In genomic region chr20:47272893-47273590, GRCh38 we compare ENCODE assay signal across 8 cellular contexts.
A peak's percentile ranks its signal among the peaks of the same experiment; 100 is the strongest.
DNase-seq lines count a peak whose midpoint lies in the region; ATAC-seq, FAIRE-seq and TF ChIP-seq lines count a peak whose summit lies in the region.

No MANE protein-coding gene starts in this region.

- H3K4me1 ChIP-seq in adipocyte (ENCODE audit: control insufficient read depth, insufficient read depth, low read length) (peaks cover 72% of the 10 kb centered on the region), hepatocyte (ENCODE audit: insufficient read depth) (peaks cover 14% of the 10 kb centered on the region), skeletal muscle satellite cell (ENCODE audit: control insufficient read depth, insufficient read depth, low read length) (peaks cover 60% of the 10 kb centered on the region)

- H4K20me1 ChIP-seq in hepatocyte (ENCODE audit: insufficient read depth, poor library complexity, severe bottlenecking): peaks cover 5% of the 10 kb centered on the region

- H3K9ac ChIP-seq in adipocyte (ENCODE audit: low read length) (peak overlapping the region; percentile 88), skeletal muscle satellite cell (ENCODE audit: low read depth, low read length) (peak overlapping the region; percentile 69)

- H3K4me3 ChIP-seq in adipocyte (ENCODE audit: low read length): no peak overlapping the region
- H3K4me3 ChIP-seq in hepatocyte: no peak overlapping the region
- no peak overlapping the region for H3K4me3 ChIP-seq in skeletal muscle satellite cell (ENCODE audit: low read length)

- 88% methylated on average over 8 of the region's 8 CpGs for WGBS in hepatocyte (ENCODE audit: low lambda C conversion rate, missing lambda C conversion rate)

- H3K9me3 ChIP-seq in adipocyte (ENCODE audit: control insufficient read depth, low read length) (no peaks in the 10 kb centered on the region), hepatocyte (ENCODE audit: low read depth) (no peaks in the 10 kb centered on the region), skeletal muscle satellite cell (replicated peaks; ENCODE audit: low read length) (no peaks in the 10 kb centered on the region)

- H3K79me2 ChIP-seq in hepatocyte: peaks cover 59% of the 10 kb centered on the region

- peak; percentile 79 for FAIRE-seq in G401.6 (lab: Jason Lieb, UNC)

- H3K9me2 ChIP-seq in hepatocyte (replicated peaks; ENCODE audit: insufficient read depth): no peaks in the 10 kb centered on the region

- H3K4me2 ChIP-seq in hepatocyte (no peak overlapping the region), skeletal muscle satellite cell (ENCODE audit: low read length) (no peak overlapping the region)

- DNase-seq in Kasumi-1 (lab: John Stamatoyannopoulos, UW) (peak; percentile 54 to 65), RPMI8226 (peak; percentile 66), adipocyte (ENCODE audit: low read depth) (peak; percentile 91), hepatocyte (ENCODE audit: low spot score) (peak; percentile 82)

- H3K36me3 ChIP-seq in adipocyte (ENCODE audit: control insufficient read depth, insufficient read depth, low read length, severe bottlenecking) (peaks cover 32% of the 10 kb centered on the region), hepatocyte (replicated peaks; ENCODE audit: insufficient read depth, low read depth) (no peaks in the 10 kb centered on the region), skeletal muscle satellite cell (ENCODE audit: insufficient read depth, low read length) (peaks cover 37% of the 10 kb centered on the region)

- H3K27ac ChIP-seq in hepatocyte: peak overlapping the region; percentile 80

- peak; percentile 77 for TF ChIP-seq CTCF in hepatocyte (IDR thresholded peaks at IDR 0.05; ENCODE audit: poor library complexity)

- H3K27me3 ChIP-seq in adipocyte (replicated peaks; ENCODE audit: control insufficient read depth, insufficient read depth, low read length) (no peaks in the 10 kb centered on the region), hepatocyte (no peaks in the 10 kb centered on the region), skeletal muscle satellite cell (ENCODE audit: control insufficient read depth, insufficient read depth, low read length) (no peaks in the 10 kb centered on the region)

- no peak overlapping the region for H2AFZ ChIP-seq in hepatocyte

- ATAC-seq in HG02970 (IDR thresholded peaks at IDR 0.05; ENCODE audit: low FRiP score, unreplicated experiment) (no peak), GM19395 (IDR thresholded peaks at IDR 0.05; ENCODE audit: unreplicated experiment) (no peak)
